Comparison of ENCODE assay signal across 1 cellular context in the genomic region with DNA sequence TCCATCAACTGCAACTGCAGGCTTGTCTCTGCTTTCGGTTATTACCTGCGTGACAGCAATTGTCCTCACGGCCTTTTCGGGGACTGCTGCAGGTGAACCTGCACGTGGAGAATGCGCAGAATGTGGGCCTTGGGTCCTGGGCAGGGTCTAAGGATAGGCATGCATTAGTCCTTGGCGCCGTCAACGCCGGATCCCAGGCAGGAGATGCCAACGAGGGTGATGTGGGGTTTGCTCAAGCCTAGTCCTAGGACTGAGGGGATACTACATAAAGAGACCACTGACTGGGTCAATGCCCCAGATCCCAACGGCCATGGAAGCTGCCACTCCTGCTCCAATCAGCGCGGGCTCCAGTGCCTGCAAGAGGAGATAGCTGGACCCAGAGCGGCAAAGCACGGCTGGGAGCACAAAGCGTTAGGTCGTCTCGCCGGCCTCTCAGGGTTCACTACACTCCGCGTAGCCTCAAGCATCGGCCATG.
TF ChIP-seq lines count a peak whose summit lies in the region.

No MANE protein-coding gene starts in this region.

TF ChIP-seq in GM12878, 131 proteins besides CTCF, POLR2A, EP300 and RAD21:
- TF ChIP-seq, protein P1, sequence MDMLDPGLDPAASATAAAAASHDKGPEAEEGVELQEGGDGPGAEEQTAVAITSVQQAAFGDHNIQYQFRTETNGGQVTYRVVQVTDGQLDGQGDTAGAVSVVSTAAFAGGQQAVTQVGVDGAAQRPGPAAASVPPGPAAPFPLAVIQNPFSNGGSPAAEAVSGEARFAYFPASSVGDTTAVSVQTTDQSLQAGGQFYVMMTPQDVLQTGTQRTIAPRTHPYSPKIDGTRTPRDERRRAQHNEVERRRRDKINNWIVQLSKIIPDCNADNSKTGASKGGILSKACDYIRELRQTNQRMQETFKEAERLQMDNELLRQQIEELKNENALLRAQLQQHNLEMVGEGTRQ (IDR thresholded peaks at IDR 0.05; ENCODE audit: borderline replicate concordance, low read depth, low read length): no peak
- TF ChIP-seq ESRRA (IDR thresholded peaks at IDR 0.05; ENCODE audit: low read length) (no peak), SMAD5 (IDR thresholded peaks at IDR 0.05; ENCODE audit: low read depth) (no peak), KDM1A (IDR thresholded peaks at IDR 0.05; ENCODE audit: borderline replicate concordance) (no peak), ATF7 (IDR thresholded peaks at IDR 0.05; ENCODE audit: low read depth) (no peak), NFYA (IDR thresholded peaks at IDR 0.05; ENCODE audit: borderline replicate concordance, low read depth, low read length) (no peak), PML (IDR thresholded peaks at IDR 0.05; ENCODE audit: low read length) (no peak), POLR2AphosphoS5 (IDR thresholded peaks at IDR 0.05; ENCODE audit: low read length) (0 out of 2 replicates have a peak, but pooled peaks have one; percentile 50), ZNF687 (IDR thresholded peaks at IDR 0.05) (no peak), BCL3 (IDR thresholded peaks at IDR 0.05; ENCODE audit: borderline replicate concordance, insufficient read depth, low read depth, low read length, poor library complexity, severe bottlenecking) (no peak), PKNOX1 (IDR thresholded peaks at IDR 0.05) (no peak), SMARCA5 (IDR thresholded peaks at IDR 0.05) (no peak), NBN (IDR thresholded peaks at IDR 0.05) (no peak), BRCA1 (IDR thresholded peaks at IDR 0.05; ENCODE audit: low read depth, low read length) (no peak), NFXL1 (IDR thresholded peaks at IDR 0.05; ENCODE audit: borderline replicate concordance) (no peak), HDGF (IDR thresholded peaks at IDR 0.05) (peak; percentile 45; the same call in 1 of the 2 replicates), WRNIP1 (IDR thresholded peaks at IDR 0.05; ENCODE audit: borderline replicate concordance, low read depth, low read length) (0 out of 2 replicates have a peak, but pooled peaks have one; percentile 81)
- TF ChIP-seq, protein P2, sequence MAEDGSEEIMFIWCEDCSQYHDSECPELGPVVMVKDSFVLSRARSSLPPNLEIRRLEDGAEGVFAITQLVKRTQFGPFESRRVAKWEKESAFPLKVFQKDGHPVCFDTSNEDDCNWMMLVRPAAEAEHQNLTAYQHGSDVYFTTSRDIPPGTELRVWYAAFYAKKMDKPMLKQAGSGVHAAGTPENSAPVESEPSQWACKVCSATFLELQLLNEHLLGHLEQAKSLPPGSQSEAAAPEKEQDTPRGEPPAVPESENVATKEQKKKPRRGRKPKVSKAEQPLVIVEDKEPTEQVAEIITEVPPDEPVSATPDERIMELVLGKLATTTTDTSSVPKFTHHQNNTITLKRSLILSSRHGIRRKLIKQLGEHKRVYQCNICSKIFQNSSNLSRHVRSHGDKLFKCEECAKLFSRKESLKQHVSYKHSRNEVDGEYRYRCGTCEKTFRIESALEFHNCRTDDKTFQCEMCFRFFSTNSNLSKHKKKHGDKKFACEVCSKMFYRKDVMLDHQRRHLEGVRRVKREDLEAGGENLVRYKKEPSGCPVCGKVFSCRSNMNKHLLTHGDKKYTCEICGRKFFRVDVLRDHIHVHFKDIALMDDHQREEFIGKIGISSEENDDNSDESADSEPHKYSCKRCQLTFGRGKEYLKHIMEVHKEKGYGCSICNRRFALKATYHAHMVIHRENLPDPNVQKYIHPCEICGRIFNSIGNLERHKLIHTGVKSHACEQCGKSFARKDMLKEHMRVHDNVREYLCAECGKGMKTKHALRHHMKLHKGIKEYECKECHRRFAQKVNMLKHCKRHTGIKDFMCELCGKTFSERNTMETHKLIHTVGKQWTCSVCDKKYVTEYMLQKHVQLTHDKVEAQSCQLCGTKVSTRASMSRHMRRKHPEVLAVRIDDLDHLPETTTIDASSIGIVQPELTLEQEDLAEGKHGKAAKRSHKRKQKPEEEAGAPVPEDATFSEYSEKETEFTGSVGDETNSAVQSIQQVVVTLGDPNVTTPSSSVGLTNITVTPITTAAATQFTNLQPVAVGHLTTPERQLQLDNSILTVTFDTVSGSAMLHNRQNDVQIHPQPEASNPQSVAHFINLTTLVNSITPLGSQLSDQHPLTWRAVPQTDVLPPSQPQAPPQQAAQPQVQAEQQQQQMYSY (CRISPR knock-in tag; IDR thresholded peaks at IDR 0.05): no peak
- TF ChIP-seq, protein P3, sequence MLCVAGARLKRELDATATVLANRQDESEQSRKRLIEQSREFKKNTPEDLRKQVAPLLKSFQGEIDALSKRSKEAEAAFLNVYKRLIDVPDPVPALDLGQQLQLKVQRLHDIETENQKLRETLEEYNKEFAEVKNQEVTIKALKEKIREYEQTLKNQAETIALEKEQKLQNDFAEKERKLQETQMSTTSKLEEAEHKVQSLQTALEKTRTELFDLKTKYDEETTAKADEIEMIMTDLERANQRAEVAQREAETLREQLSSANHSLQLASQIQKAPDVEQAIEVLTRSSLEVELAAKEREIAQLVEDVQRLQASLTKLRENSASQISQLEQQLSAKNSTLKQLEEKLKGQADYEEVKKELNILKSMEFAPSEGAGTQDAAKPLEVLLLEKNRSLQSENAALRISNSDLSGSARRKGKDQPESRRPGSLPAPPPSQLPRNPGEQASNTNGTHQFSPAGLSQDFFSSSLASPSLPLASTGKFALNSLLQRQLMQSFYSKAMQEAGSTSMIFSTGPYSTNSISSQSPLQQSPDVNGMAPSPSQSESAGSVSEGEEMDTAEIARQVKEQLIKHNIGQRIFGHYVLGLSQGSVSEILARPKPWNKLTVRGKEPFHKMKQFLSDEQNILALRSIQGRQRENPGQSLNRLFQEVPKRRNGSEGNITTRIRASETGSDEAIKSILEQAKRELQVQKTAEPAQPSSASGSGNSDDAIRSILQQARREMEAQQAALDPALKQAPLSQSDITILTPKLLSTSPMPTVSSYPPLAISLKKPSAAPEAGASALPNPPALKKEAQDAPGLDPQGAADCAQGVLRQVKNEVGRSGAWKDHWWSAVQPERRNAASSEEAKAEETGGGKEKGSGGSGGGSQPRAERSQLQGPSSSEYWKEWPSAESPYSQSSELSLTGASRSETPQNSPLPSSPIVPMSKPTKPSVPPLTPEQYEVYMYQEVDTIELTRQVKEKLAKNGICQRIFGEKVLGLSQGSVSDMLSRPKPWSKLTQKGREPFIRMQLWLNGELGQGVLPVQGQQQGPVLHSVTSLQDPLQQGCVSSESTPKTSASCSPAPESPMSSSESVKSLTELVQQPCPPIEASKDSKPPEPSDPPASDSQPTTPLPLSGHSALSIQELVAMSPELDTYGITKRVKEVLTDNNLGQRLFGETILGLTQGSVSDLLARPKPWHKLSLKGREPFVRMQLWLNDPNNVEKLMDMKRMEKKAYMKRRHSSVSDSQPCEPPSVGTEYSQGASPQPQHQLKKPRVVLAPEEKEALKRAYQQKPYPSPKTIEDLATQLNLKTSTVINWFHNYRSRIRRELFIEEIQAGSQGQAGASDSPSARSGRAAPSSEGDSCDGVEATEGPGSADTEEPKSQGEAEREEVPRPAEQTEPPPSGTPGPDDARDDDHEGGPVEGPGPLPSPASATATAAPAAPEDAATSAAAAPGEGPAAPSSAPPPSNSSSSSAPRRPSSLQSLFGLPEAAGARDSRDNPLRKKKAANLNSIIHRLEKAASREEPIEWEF (IDR thresholded peaks at IDR 0.05; ENCODE audit: insufficient replicate concordance, low read depth, low read length): no peak
- TF ChIP-seq, protein P4, sequence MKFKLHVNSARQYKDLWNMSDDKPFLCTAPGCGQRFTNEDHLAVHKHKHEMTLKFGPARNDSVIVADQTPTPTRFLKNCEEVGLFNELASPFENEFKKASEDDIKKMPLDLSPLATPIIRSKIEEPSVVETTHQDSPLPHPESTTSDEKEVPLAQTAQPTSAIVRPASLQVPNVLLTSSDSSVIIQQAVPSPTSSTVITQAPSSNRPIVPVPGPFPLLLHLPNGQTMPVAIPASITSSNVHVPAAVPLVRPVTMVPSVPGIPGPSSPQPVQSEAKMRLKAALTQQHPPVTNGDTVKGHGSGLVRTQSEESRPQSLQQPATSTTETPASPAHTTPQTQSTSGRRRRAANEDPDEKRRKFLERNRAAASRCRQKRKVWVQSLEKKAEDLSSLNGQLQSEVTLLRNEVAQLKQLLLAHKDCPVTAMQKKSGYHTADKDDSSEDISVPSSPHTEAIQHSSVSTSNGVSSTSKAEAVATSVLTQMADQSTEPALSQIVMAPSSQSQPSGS (IDR thresholded peaks at IDR 0.05; ENCODE audit: low read length): no peak
